In the genomic region with DNA sequence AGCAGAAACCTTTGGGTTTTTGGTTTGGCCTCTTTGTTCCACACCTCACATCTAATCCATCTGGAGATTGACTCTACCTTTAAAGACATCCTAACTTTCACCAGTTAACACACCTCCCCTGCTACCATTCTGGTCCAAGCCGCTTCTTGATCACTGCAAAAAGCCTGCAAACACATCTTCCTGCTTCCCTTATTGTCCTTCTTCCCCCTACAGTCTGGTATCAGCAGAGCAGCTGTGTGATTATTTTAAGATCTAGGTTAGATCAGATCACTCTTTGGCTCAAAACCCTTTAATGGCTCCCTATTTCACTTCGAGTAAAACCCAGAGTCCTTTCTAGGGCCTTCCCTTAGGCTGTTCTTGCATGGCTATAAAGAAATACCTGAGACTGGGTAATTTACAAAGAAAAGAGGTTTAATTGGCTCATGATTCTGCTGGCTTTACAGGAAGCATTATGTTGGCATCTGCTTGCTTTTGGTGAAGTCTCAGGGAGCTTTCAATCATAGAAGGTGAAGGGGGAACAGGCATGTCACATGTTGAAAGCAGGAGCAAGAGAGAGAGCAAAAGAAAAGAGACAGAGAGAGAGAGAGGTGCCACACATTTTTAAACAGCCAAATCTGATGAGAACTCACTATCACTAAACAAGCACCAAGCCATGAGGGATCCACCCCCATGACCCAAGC, we compare ENCODE assay signal across 10 cellular contexts. TPM values are rescaled to one million over a fixed set of nuclear protein-coding genes. Genes with fewer than 3 reads are reported as not detected.
A peak's percentile ranks its signal among the peaks of the same experiment; 100 is the strongest.
DNase-seq lines count a peak whose midpoint lies in the region; ATAC-seq, FAIRE-seq and TF ChIP-seq lines count a peak whose summit lies in the region.
"Had no signal": no experiment of that assay in that cellular context is flagged by ENCODE, and none has a peak within 500 bp of the region (broad histone marks: within the 10 kb centered on the region; RNA-seq: fewer than 3 reads in every experiment).

No MANE protein-coding gene starts in this region.

- H3K4me1 Mint-ChIP-seq in CD4-positive, alpha-beta T cell (ENCODE audit: low read depth), result peaks cover 43% of the 10 kb centered on the region

- peaks cover 2% of the 10 kb centered on the region for H3K9me3 Mint-ChIP-seq in CD4-positive, alpha-beta T cell

- H3K4me1 ChIP-seq in iPS-20b (ENCODE audit: insufficient read depth, low read length), result peaks cover 9% of the 10 kb centered on the region
- H3K4me1 ChIP-seq in colonic mucosa, result peaks cover 5% of the 10 kb centered on the region

- no peak overlapping the region for H3K4me3 ChIP-seq in GM12865 (ENCODE audit: low read depth, low read length)
- H3K4me3 ChIP-seq in SU-DHL-6 (ENCODE audit: insufficient read depth, low read length, poor library complexity, severe bottlenecking), result no peak overlapping the region
- peak overlapping the region; percentile 97 for H3K4me3 ChIP-seq in iPS-20b (ENCODE audit: low read length)
- no peak overlapping the region for H3K4me3 ChIP-seq in colonic mucosa

- no peaks in the 10 kb centered on the region for H3K9me3 ChIP-seq in CD4-positive, alpha-beta T cell (ENCODE audit: control insufficient read depth, low read length)
- H3K9me3 ChIP-seq in SU-DHL-6 (ENCODE audit: insufficient read depth, low read length) (no peaks in the 10 kb centered on the region), iPS-20b (ENCODE audit: insufficient read depth, low read depth, low read length) (no peaks in the 10 kb centered on the region), colonic mucosa (no peaks in the 10 kb centered on the region)

- ATAC-seq in CD4-positive, alpha-beta T cell (ENCODE audit: poor library complexity), result no peak
- ATAC-seq in GM18861 (IDR thresholded peaks at IDR 0.05; ENCODE audit: unreplicated experiment), result no peak
- ATAC-seq: stimulated activated naive B cell treated with anti-CD40 and anti-IgM and Interleukin-4, amounts not matched to agents 10 μg/mL and 1 μg/mL and 100 μg/mL, for 72 hours had no signal

- no peak overlapping the region for H3K9ac ChIP-seq in SU-DHL-6 (ENCODE audit: low read length)
- H3K9ac ChIP-seq in iPS-20b (ENCODE audit: low read depth, low read length), result peak overlapping the region; percentile 97; the same call in 1 of the 2 replicates
- H3K9ac ChIP-seq in colonic mucosa (ENCODE audit: low read depth in 2 of 2, low read length in 2 of 2), result no peak overlapping the region

- POLR2A ChIA-PET in CD4-positive, alpha-beta T cell (lab: Charles Lee), result no interaction called here

- no peak overlapping the region for H3K27ac ChIP-seq in CD4-positive, alpha-beta T cell (ENCODE audit: low read depth, low read length)
- H3K27ac ChIP-seq in SU-DHL-6 (ENCODE audit: low read depth, low read length) (0 out of 2 replicates have a peak overlapping the region, but pooled peaks have one; percentile 5), iPS-20b (ENCODE audit: low read length) (no peak overlapping the region), colonic mucosa (no peak overlapping the region)

- no peaks in the 10 kb centered on the region for H3K27me3 ChIP-seq in CD4-positive, alpha-beta T cell (ENCODE audit: control insufficient read depth, insufficient read depth, low read length)
- H3K27me3 ChIP-seq in SU-DHL-6 (ENCODE audit: low read length) (no peaks in the 10 kb centered on the region), iPS-20b (ENCODE audit: insufficient read depth, low read length) (no peaks in the 10 kb centered on the region), colonic mucosa (no peaks in the 10 kb centered on the region)

- intact Hi-C loops in CD4-positive, alpha-beta T cell (cut with DNase I, micrococcal nuclease), result loop anchor here (2.0 to 10.0 kb wide), 6 partner anchors 57 to 1132 kb away; partner anchors contain the start of genes MSANTD3 (in 2 of the 2), ALG2 (in 1 of the 2), MRPL50 (in 1 of the 2) and NR4A3 (in 1 of the 2)
- intact Hi-C loops in colonic mucosa (cut with DNase I), result no loop called here

- H3K27ac Mint-ChIP-seq in CD4-positive, alpha-beta T cell, result peak overlapping the region; percentile 21
- H3K27ac Mint-ChIP-seq: stimulated activated naive B cell treated with anti-CD40 and anti-IgM and Interleukin-4, amounts not matched to agents 10 μg/mL and 1 μg/mL and 100 μg/mL, for 72 hours had no signal

- H3K27me3 Mint-ChIP-seq in CD4-positive, alpha-beta T cell, result no peaks in the 10 kb centered on the region
- H3K27me3 Mint-ChIP-seq: stimulated activated naive B cell treated with anti-CD40 and anti-IgM and Interleukin-4, amounts not matched to agents 10 μg/mL and 1 μg/mL and 100 μg/mL, for 72 hours had no signal

- FAIRE-seq in urothelium cell line (lab: Jason Lieb, UNC), result no peak

- no peaks in the 10 kb centered on the region for H3K9me2 ChIP-seq in SU-DHL-6 (replicated peaks; ENCODE audit: insufficient read depth, low read length)

- no peak for DNase-seq in CD4-positive, alpha-beta T cell
- DNase-seq in GM12865 (ENCODE audit: low read depth) (peak; percentile 21), NCI-H146 treated with DMSO at 0.1 percent for 48 hours (lab: John Stamatoyannopoulos, UW; ENCODE audit: unreplicated experiment) (no peak), colonic mucosa (no peak), urothelium cell line (ENCODE audit: low spot score) (no peak)
- DNase-seq: amniotic stem cell; stimulated activated naive B cell treated with anti-CD40 and anti-IgM and Interleukin-4, amounts not matched to agents 10 μg/mL and 1 μg/mL and 100 μg/mL, for 72 hours had no signal

- H4K20me1 ChIP-seq in SU-DHL-6 (ENCODE audit: low read depth, low read length), result peaks cover 6% of the 10 kb centered on the region; the same call in 1 of the 2 replicates

- H3K36me3 ChIP-seq in SU-DHL-6 (ENCODE audit: low read length) (0 out of 2 replicates have a peak, but pooled peaks cover 4% of the 10 kb centered on the region), iPS-20b (ENCODE audit: insufficient read depth, low read depth, low read length) (no peaks in the 10 kb centered on the region), colonic mucosa (no peaks in the 10 kb centered on the region)

- H3K4me2 ChIP-seq in SU-DHL-6 (ENCODE audit: low read depth, low read length, poor library complexity, severe bottlenecking), result peak overlapping the region; percentile 85

- no peak for TF ChIP-seq CTCF in CD4-positive, alpha-beta T cell (IDR thresholded peaks at IDR 0.05)
- TF ChIP-seq CTCF in GM12865 (IDR thresholded peaks at IDR 0.05; ENCODE audit: insufficient read depth, low read depth, low read length, missing control alignments) (no peak), SU-DHL-6 (IDR thresholded peaks at IDR 0.05; ENCODE audit: insufficient read depth, low read length, poor library complexity, severe bottlenecking) (no peak), colonic mucosa (IDR thresholded peaks at IDR 0.05) (no peak)

- CTCF ChIA-PET in CD4-positive, alpha-beta T cell (lab: Charles Lee), result interaction anchor here (0.6 to 2.3 kb wide), 3 partner anchors 17 to 43 kb away, joined by 3 to 6 read pairs (median 4); no protein-coding TSS in a partner anchor

- H3K4me3 Mint-ChIP-seq in CD4-positive, alpha-beta T cell, result peak overlapping the region; percentile 74

- H3K36me3 Mint-ChIP-seq in CD4-positive, alpha-beta T cell (ENCODE audit: low read depth), result peaks cover 5% of the 10 kb centered on the region

- peaks cover 43% of the 10 kb centered on the region for H3K79me2 ChIP-seq in SU-DHL-6 (ENCODE audit: insufficient read depth, low read length)

- H2AFZ ChIP-seq in SU-DHL-6 (ENCODE audit: low read depth, low read length, severe bottlenecking), result no peak overlapping the region

- no peaks in the 10 kb centered on the region; the same call in 1 of the 2 replicates for H3F3A ChIP-seq in SU-DHL-6 (ENCODE audit: insufficient read depth)

RNA-seq across cellular contexts. Expression of gene TEX10, which starts 1.5 kb away (rescaled TPM):
- 10 to 100 TPM in 1 of 2 experiments, 1 to 10 TPM in 1; 9.3 to 10.1 TPM for total RNA-seq in CD4-positive, alpha-beta T cell
- total RNA-seq in colonic mucosa, result 10 to 100 TPM in 1 of 2 donors, 1 to 10 TPM in 1; 8.3 to 11.5 TPM
